In genomic region chr3:99817047-99817436, GRCh38 we compare ENCODE assay signal across 8 cellular contexts. TPM values are rescaled to one million over a fixed set of nuclear protein-coding genes. Genes with fewer than 3 reads are reported as not detected.
A peak's percentile ranks its signal among the peaks of the same experiment; 100 is the strongest.
DNase-seq lines count a peak whose midpoint lies in the region; ATAC-seq, FAIRE-seq and TF ChIP-seq lines count a peak whose summit lies in the region.

No MANE protein-coding gene starts in this region.

- ATAC-seq in HG03159 (IDR thresholded peaks at IDR 0.05; ENCODE audit: unreplicated experiment), result no peak
- ATAC-seq in HG03095 (IDR thresholded peaks at IDR 0.05; ENCODE audit: unreplicated experiment), result no peak

- DNase-seq in COR-L47 (lab: John Stamatoyannopoulos, UW), result peak; percentile 18
- no peak for DNase-seq in ascending aorta (ENCODE audit: low spot score in 2 of 2)
- no peak for DNase-seq in keratinocyte (ENCODE audit: low read depth, low spot score)
- no peak for DNase-seq in hepatic stellate cell (ENCODE audit: low spot score)

- H3K4me1 ChIP-seq in KMS-11 (ENCODE audit: low read depth, poor library complexity, severe bottlenecking) (peaks cover 25% of the 10 kb centered on the region), ascending aorta (peaks cover 0 to 19% of the 10 kb centered on the region in 2 donors), keratinocyte (ENCODE audit: control insufficient read depth, extremely low read depth, insufficient read depth, low read length) (peaks cover 8% of the 10 kb centered on the region), subcutaneous abdominal adipose tissue (ENCODE audit: control insufficient read depth in 5 of 5, insufficient read depth in 5 of 5, low read length in 5 of 5) (peaks cover 3 to 21% (median 16%) of the 10 kb centered on the region in 5 donors)

- H3K4me3 ChIP-seq in KMS-11 (IDR thresholded peaks at IDR 0.05; ENCODE audit: insufficient read depth, low read depth, low read length) (peak overlapping the region; percentile 90), ascending aorta (peak overlapping the region; percentile 71 to 79), keratinocyte (ENCODE audit: control insufficient read depth in 2 of 3, extremely low read depth in 1 of 3, insufficient read depth in 2 of 3, low read depth in 1 of 3, low read length in 3 of 3) (peak overlapping the region; percentile 68 to 89 (median 84)), subcutaneous abdominal adipose tissue (ENCODE audit: low read depth in 1 of 5, low read length in 5 of 5) (peak overlapping the region; percentile 85 to 95 (median 90))

- H2AFZ ChIP-seq in KMS-11 (ENCODE audit: low read depth), result peak overlapping the region; percentile 84
- H2AFZ ChIP-seq in keratinocyte (ENCODE audit: control insufficient read depth, low read length), result peak overlapping the region; percentile 93

- H3K79me2 ChIP-seq in KMS-11 (ENCODE audit: insufficient read depth, low read depth) (peaks cover 38% of the 10 kb centered on the region), keratinocyte (ENCODE audit: control insufficient read depth, insufficient read depth, low read length) (peaks cover 20% of the 10 kb centered on the region)

- TF ChIP-seq CTCF in KMS-11 (conservative IDR thresholded peaks at IDR 0.05; ENCODE audit: low read depth, low read length) (no peak), ascending aorta (IDR thresholded peaks at IDR 0.05) (no peak), keratinocyte (optimal IDR thresholded peaks at IDR 0.05 in 1 of 3, IDR thresholded peaks at IDR 0.05 in 1 of 3, conservative IDR thresholded peaks at IDR 0.05 in 1 of 3; ENCODE audit: extremely low read depth in 1 of 3, insufficient read depth in 2 of 3, low read length in 3 of 3) (no peak)

- intact Hi-C loops in ascending aorta (cut with DNase I), result loop anchor here (5.0 kb wide), 2 partner anchors 445 to 915 kb away; partner anchors contain the start of genes DCBLD2 and TBC1D23

- no peak for FAIRE-seq in keratinocyte (lab: Jason Lieb, UNC)

- dilution Hi-C loops in keratinocyte (cut with MboI; ENCODE audit: extremely low pct_ligation_motif_present, low sequenced_read_pairs), result no loop called here

- H3K4me2 ChIP-seq in KMS-11 (peak overlapping the region; percentile 95), keratinocyte (ENCODE audit: control insufficient read depth, extremely low read depth, insufficient read depth, low read depth, low read length) (peak overlapping the region; percentile 98)

- H4K20me1 ChIP-seq in KMS-11 (ENCODE audit: insufficient read depth) (0 out of 2 replicates have a peak, but pooled peaks cover 6% of the 10 kb centered on the region), keratinocyte (ENCODE audit: control insufficient read depth, extremely low read depth, insufficient read depth, low read length) (no peaks in the 10 kb centered on the region)

- H3K27me3 ChIP-seq in KMS-11 (ENCODE audit: insufficient read depth, low read depth) (no peaks in the 10 kb centered on the region), ascending aorta (no peaks in the 10 kb centered on the region), keratinocyte (ENCODE audit: control insufficient read depth, extremely low read depth, insufficient read depth, low read length) (no peaks in the 10 kb centered on the region), subcutaneous abdominal adipose tissue (ENCODE audit: control insufficient read depth in 5 of 5, insufficient read depth in 4 of 5, low read length in 5 of 5) (no peaks in the 10 kb centered on the region)

- H3K9me3 ChIP-seq in ascending aorta, result no peaks in the 10 kb centered on the region
- no peaks in the 10 kb centered on the region for H3K9me3 ChIP-seq in keratinocyte (ENCODE audit: control insufficient read depth, low read depth, low read length)
- no peaks in the 10 kb centered on the region for H3K9me3 ChIP-seq in subcutaneous abdominal adipose tissue (ENCODE audit: control insufficient read depth in 5 of 5, low read length in 5 of 5)

- H3K36me3 ChIP-seq in KMS-11 (ENCODE audit: insufficient read depth), result no peaks in the 10 kb centered on the region
- no peaks in the 10 kb centered on the region for H3K36me3 ChIP-seq in ascending aorta
- H3K36me3 ChIP-seq in keratinocyte (ENCODE audit: control insufficient read depth in 2 of 2, extremely low read depth in 1 of 2, insufficient read depth in 2 of 2, low read length in 2 of 2), result no peaks in the 10 kb centered on the region
- H3K36me3 ChIP-seq in subcutaneous abdominal adipose tissue (ENCODE audit: control insufficient read depth in 5 of 5, insufficient read depth in 5 of 5, low read length in 5 of 5), result no peaks in the 10 kb centered on the region

- H3K27ac ChIP-seq in KMS-11, result peak overlapping the region; percentile 74
- H3K27ac ChIP-seq in ascending aorta, result peak overlapping the region; percentile 90
- peak overlapping the region; percentile 85 for H3K27ac ChIP-seq in keratinocyte (ENCODE audit: control insufficient read depth, insufficient read depth, low read length)
- peak overlapping the region; percentile 92 for H3K27ac ChIP-seq in subcutaneous abdominal adipose tissue (ENCODE audit: low read depth, low read length)

- peak overlapping the region; percentile 84 for H3K9ac ChIP-seq in KMS-11
- peak overlapping the region; percentile 81 for H3K9ac ChIP-seq in keratinocyte (ENCODE audit: control insufficient read depth, extremely low read depth, insufficient read depth, low read length)
- peak overlapping the region; percentile 85 to 92 (median 89) for H3K9ac ChIP-seq in subcutaneous abdominal adipose tissue (ENCODE audit: low read length in 5 of 5)

- H3K9me1 ChIP-seq in keratinocyte (ENCODE audit: control insufficient read depth, extremely low read depth, insufficient read depth, low read length), result no peaks in the 10 kb centered on the region

RNA-seq across cellular contexts. Expression of gene CMSS1, which starts 0.6 kb away (rescaled TPM):
- 9.2 TPM for total RNA-seq in ascending aorta
- polyA plus RNA-seq in keratinocyte, result 13.4 to 37.2 TPM (median 27.9 TPM) in 3 replicates
- 73.5 TPM for polyA plus RNA-seq in keratinocyte (2011; ENCODE audit: low read depth)
- polyA plus RNA-seq in keratinocyte (2011; cell fraction: cytosol; rRNA removed), result 22.6 and 32.7 TPM in 2 replicates
- 10.9 and 13.0 TPM in 2 replicates for polyA plus RNA-seq in keratinocyte (2011; cell fraction: nucleus; rRNA removed)
- 26.6 and 41.9 TPM in 2 replicates for polyA plus RNA-seq in keratinocyte (2012; ENCODE audit: low replicate concordance)
- polyA minus RNA-seq in keratinocyte, result 2.9 to 15.8 TPM (median 10.3 TPM) in 3 replicates
- 26.7 TPM for polyA minus RNA-seq in keratinocyte (2011; cell fraction: cytosol; rRNA and poly(A)+ RNA removed)
- polyA minus RNA-seq in keratinocyte (2011; cell fraction: nucleus; rRNA and poly(A)+ RNA removed), result 5.6 and 15.5 TPM in 2 replicates
